Comparison of ENCODE assay signal across 12 cellular contexts in the genomic region with DNA sequence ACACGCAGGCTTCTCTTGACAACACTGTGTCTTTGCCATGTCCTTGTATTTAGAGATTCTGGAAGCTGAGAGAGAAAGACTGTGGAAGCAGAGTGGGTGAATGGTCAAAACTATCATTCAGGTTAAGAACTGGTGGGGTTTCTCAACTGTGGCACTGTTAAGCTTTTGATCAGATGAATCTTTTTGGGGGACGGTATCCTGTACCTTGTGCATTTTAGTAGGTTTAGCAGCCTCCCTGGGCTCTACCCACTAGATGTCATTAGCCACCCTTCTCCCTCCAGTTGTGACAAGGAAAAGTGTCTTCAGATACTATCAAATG.
"Had no signal": no experiment of that assay in that cellular context is flagged by ENCODE, and none has a peak within 500 bp of the region (broad histone marks: within the 10 kb centered on the region; RNA-seq: fewer than 3 reads in every experiment).

No MANE protein-coding gene starts in this region.

- H3K9me3 ChIP-seq: neutrophil had no signal

- DNase-seq: effector CD4-positive, alpha-beta T cell; endodermal cell; erythroblast; foreskin melanocyte; naive thymus-derived CD8-positive, alpha-beta T cell; posterior cingulate gyrus; stimulated activated CD4-positive, alpha-beta T cell treated with anti-CD3 and anti-CD28 coated beads, Interleukin-2, amount 100 ng/mL, for 48 hours; stimulated activated naive CD4-positive, alpha-beta T cell treated with Interleukin-2 at 50 U/mL for 16 hours; trophoblast cell had no signal

- H3K4me3 ChIP-seq: coronary artery, smooth muscle cell had no signal

- H3K36me3 ChIP-seq: neutrophil had no signal

- H3K27ac ChIP-seq: coronary artery, neutrophil had no signal

- H3K27me3 ChIP-seq: neutrophil had no signal

- ATAC-seq: naive thymus-derived CD8-positive, alpha-beta T cell had no signal

- H3K4me2 ChIP-seq: smooth muscle cell had no signal
